ENCODE assay signal across 17 cellular contexts in the genomic region with DNA sequence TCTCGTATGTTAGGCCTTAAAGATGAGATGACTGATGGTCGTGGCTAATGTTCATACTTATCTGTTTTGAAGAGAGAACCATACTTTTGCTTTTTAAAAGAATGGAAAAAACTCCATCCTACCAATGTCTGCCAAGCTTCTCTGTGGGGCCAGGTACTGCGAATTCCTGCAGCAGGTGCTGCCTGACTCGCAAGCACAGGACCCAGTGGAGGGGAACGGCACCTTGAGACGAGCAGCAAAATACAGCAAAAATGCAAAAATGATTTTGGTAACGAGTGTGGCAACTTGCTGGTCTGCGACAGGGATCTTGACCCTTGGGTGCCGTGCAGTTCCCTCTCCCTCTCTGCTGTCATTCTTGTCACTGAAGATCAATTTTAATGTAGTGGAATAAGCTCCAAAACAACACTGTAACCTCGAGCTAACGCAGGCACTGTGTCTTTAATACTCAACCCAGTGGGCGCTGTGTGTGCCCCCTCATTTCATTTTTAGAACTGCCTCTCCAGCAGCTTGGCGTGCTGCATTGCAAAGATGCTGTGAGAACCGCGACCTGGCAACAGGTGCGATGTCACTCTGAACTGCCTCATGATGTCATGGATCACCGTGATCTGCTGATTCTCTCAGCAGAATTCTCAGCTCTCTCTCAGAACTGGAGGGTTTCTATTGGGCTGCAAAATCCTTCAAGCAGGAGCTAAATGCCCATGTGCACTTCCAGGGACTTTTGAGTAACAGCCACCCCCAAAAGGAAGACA.
"Had no signal": no experiment of that assay in that cellular context is flagged by ENCODE, and none has a peak within 500 bp of the region (broad histone marks: within the 10 kb centered on the region; RNA-seq: fewer than 3 reads in every experiment).

No MANE protein-coding gene starts in this region.

- H3K4me3 ChIP-seq: colonic mucosa, heart left ventricle, mucosa of descending colon, right atrium auricular region, stomach, thoracic aorta had no signal

- FAIRE-seq: small intestine had no signal

- H3K4me3 Mint-ChIP-seq: endodermal cell; naive thymus-derived CD8-positive, alpha-beta T cell had no signal

- ATAC-seq: heart left ventricle; left colon; mucosa of descending colon; naive thymus-derived CD8-positive, alpha-beta T cell had no signal

- H3K27me3 ChIP-seq: colonic mucosa, heart left ventricle, right atrium auricular region, stomach had no signal

- H3K27ac ChIP-seq: colonic mucosa, heart left ventricle, right atrium auricular region, stomach, thoracic aorta had no signal

- H3K27ac Mint-ChIP-seq: endodermal cell had no signal

- H3K9me3 ChIP-seq: colonic mucosa, heart left ventricle, mucosa of descending colon, right atrium auricular region, stomach, thoracic aorta had no signal

- H3K27me3 Mint-ChIP-seq: naive thymus-derived CD8-positive, alpha-beta T cell had no signal

- H3K36me3 ChIP-seq: colonic mucosa had no signal

- H3K9me3 Mint-ChIP-seq: endodermal cell; naive thymus-derived CD8-positive, alpha-beta T cell had no signal

- DNase-seq: colonic mucosa; effector CD4-positive, alpha-beta T cell; endodermal cell; foreskin melanocyte; heart left ventricle; hippocampal formation; left colon; mucosa of descending colon; naive thymus-derived CD8-positive, alpha-beta T cell; small intestine; stimulated activated CD4-positive, alpha-beta T cell treated with anti-CD3 and anti-CD28 coated beads, Interleukin-12 subunit alpha, Interleukin-12 subunit beta, amount 100 ng/mL, for 4 hours; stimulated activated naive CD4-positive, alpha-beta T cell; stomach; substantia nigra; trophoblast cell had no signal

- H3K4me1 ChIP-seq: colonic mucosa had no signal
